ENCODE assay signal across 14 cellular contexts in the genomic region with DNA sequence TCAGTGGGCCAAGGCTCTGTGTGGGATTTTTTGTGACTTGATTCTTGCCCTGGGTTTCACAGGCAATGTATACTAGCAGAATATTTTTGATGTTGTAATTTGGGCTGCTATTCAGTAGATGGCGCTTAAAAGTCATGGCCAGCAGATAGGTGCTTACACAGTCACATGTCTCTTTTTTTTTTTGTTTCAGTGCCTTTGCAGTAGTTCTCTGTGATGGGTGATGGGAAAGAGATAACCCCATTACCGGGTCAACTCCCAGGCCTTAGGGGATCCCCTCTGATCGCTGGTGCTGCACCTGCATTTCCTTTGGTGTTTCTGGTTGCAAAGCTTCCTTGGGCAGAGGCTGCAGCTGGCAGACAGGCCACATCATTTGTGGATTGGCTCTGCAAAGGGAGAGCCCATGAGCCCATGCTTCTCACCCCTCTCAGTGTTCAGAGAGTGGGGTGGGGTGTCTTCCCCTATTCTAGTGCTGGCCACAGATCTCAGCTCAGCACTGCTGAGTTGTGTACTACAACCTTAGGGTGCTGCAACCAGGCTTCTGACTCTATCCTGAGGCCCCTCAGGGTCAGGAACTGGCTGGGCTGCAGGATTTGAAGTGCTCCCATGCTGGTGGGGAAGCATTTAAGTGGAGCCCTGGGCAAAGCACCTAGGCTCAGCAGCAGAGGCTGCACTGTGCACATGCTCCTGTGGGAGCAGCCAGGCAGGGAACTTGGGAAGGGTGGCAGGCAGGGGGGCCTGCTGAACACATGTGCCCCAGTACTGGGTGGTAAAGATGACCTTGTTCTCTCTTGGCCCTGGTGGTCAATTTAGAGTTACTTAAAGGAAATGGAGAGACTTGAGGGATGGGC.
DNase-seq lines count a peak whose midpoint lies in the region; ATAC-seq and TF ChIP-seq lines count a peak whose summit lies in the region.
"Had no signal": no experiment of that assay in that cellular context is flagged by ENCODE, and none has a peak within 500 bp of the region (broad histone marks: within the 10 kb centered on the region; RNA-seq: fewer than 3 reads in every experiment).

No MANE protein-coding gene starts in this region.

- ATAC-seq in CD4-positive, alpha-beta T cell (ENCODE audit: poor library complexity): no peak
- ATAC-seq in HG02970 (IDR thresholded peaks at IDR 0.05; ENCODE audit: low FRiP score, unreplicated experiment) (no peak), HG03520 (IDR thresholded peaks at IDR 0.05; ENCODE audit: unreplicated experiment) (no peak)
- ATAC-seq: activated T-cell treated with anti-CD3 and anti-CD28 coated beads, Interleukin-2, amount 50 U/mL, for 4 hours; stimulated activated effector memory CD8-positive, alpha-beta T cell treated with anti-CD3 and anti-CD28 coated beads, Interleukin-12 subunit alpha, Interleukin-12 subunit beta, amount 100 ng/mL, for 72 hours had no signal

- intact Hi-C loops in CD4-positive, alpha-beta T cell (cut with DNase I, micrococcal nuclease): no loop called here

- H3K27ac Mint-ChIP-seq in CD4-positive, alpha-beta T cell: no peak overlapping the region
- H3K27ac Mint-ChIP-seq: stimulated activated effector memory CD8-positive, alpha-beta T cell treated with anti-CD3 and anti-CD28 coated beads, Interleukin-12 subunit alpha, Interleukin-12 subunit beta, amount 100 ng/mL, for 72 hours had no signal

- in situ Hi-C loops in G401 (cut with HindIII; ENCODE audit: low sequenced_read_pairs): no loop called here

- H3K4me1 Mint-ChIP-seq in CD4-positive, alpha-beta T cell (ENCODE audit: low read depth): no peaks in the 10 kb centered on the region
- H3K4me1 Mint-ChIP-seq: stimulated activated effector memory CD8-positive, alpha-beta T cell treated with anti-CD3 and anti-CD28 coated beads, Interleukin-12 subunit alpha, Interleukin-12 subunit beta, amount 100 ng/mL, for 72 hours had no signal

- DNase-seq in ELR (ENCODE audit: low read depth) (peak; percentile 47), GM20000 (ENCODE audit: low spot score) (peak; percentile 4), choroid plexus epithelial cell (ENCODE audit: low read depth) (peak; percentile 28), G401 (ENCODE audit: low spot score) (no peak)
- no peak for DNase-seq in CD4-positive, alpha-beta T cell
- DNase-seq: activated T-cell treated with anti-CD3 and anti-CD28 coated beads, Interleukin-2, amount 50 U/mL, for 4 hours; hippocampal formation; SHP77 treated with DMSO at 0.1 percent for 48 hours had no signal

- H3K27ac ChIP-seq in CD4-positive, alpha-beta T cell (ENCODE audit: low read depth, low read length): no peak overlapping the region
- H3K27ac ChIP-seq: C4-2B, parathyroid adenoma had no signal

- H3K9ac ChIP-seq in Loucy (ENCODE audit: low read depth, low read length, poor library complexity, severe bottlenecking): no peak overlapping the region
- H3K9ac ChIP-seq: parathyroid adenoma had no signal

- TF ChIP-seq CTCF in GM20000 (IDR thresholded peaks at IDR 0.05; ENCODE audit: extremely low read depth, missing control alignments) (no peak), Loucy (conservative IDR thresholded peaks at IDR 0.05; ENCODE audit: low read length) (peak; percentile 61), choroid plexus epithelial cell (conservative IDR thresholded peaks at IDR 0.05; ENCODE audit: low read depth, low read length) (peak; percentile 36)
- no peak for TF ChIP-seq CTCF in CD4-positive, alpha-beta T cell (IDR thresholded peaks at IDR 0.05)

- H3K79me2 ChIP-seq in Loucy (ENCODE audit: insufficient read depth, low read length): no peaks in the 10 kb centered on the region
- H3K79me2 ChIP-seq: parathyroid adenoma had no signal

- H3K36me3 Mint-ChIP-seq in CD4-positive, alpha-beta T cell (ENCODE audit: low read depth): no peaks in the 10 kb centered on the region
- H3K36me3 Mint-ChIP-seq: stimulated activated effector memory CD8-positive, alpha-beta T cell treated with anti-CD3 and anti-CD28 coated beads, Interleukin-12 subunit alpha, Interleukin-12 subunit beta, amount 100 ng/mL, for 72 hours had no signal

- H3K4me3 Mint-ChIP-seq in CD4-positive, alpha-beta T cell: no peak overlapping the region
- H3K4me3 Mint-ChIP-seq: activated T-cell treated with anti-CD3 and anti-CD28 coated beads, Interleukin-2, amount 50 U/mL, for 4 hours; stimulated activated effector memory CD8-positive, alpha-beta T cell treated with anti-CD3 and anti-CD28 coated beads, Interleukin-12 subunit alpha, Interleukin-12 subunit beta, amount 100 ng/mL, for 72 hours had no signal

- no peaks in the 10 kb centered on the region for H3K9me3 ChIP-seq in Loucy (ENCODE audit: insufficient read depth, low read depth, low read length)
- no peaks in the 10 kb centered on the region for H3K9me3 ChIP-seq in CD4-positive, alpha-beta T cell (ENCODE audit: control insufficient read depth, low read length)

- H3K27me3 ChIP-seq in Loucy (ENCODE audit: insufficient read depth, low read length, poor library complexity, severe bottlenecking): no peaks in the 10 kb centered on the region
- no peaks in the 10 kb centered on the region for H3K27me3 ChIP-seq in CD4-positive, alpha-beta T cell (ENCODE audit: control insufficient read depth, insufficient read depth, low read length)

- no peaks in the 10 kb centered on the region for H4K20me1 ChIP-seq in Loucy (ENCODE audit: insufficient read depth, low read length, poor library complexity, severe bottlenecking)

- H3K9me2 ChIP-seq in Loucy (replicated peaks; ENCODE audit: low read depth, low read length): no peaks in the 10 kb centered on the region

- no peaks in the 10 kb centered on the region for H3K4me1 ChIP-seq in Loucy (ENCODE audit: insufficient read depth, low read length, poor library complexity, severe bottlenecking)
- H3K4me1 ChIP-seq: parathyroid adenoma had no signal

- H2AFZ ChIP-seq in Loucy (ENCODE audit: low read length): no peak overlapping the region
- H2AFZ ChIP-seq: parathyroid adenoma had no signal

- H3K4me3 ChIP-seq in Loucy (ENCODE audit: low read length, poor library complexity, severe bottlenecking) (no peak overlapping the region), choroid plexus epithelial cell (ENCODE audit: low read depth, low read length) (no peak overlapping the region)

- peaks cover 9% of the 10 kb centered on the region for H3K9me3 Mint-ChIP-seq in CD4-positive, alpha-beta T cell

- H3K36me3 ChIP-seq in Loucy (ENCODE audit: insufficient read depth, low read length): no peaks in the 10 kb centered on the region

- CTCF ChIA-PET in CD4-positive, alpha-beta T cell (lab: Charles Lee): no interaction called here

- H3K4me2 ChIP-seq in Loucy (ENCODE audit: low read depth, low read length, poor library complexity, severe bottlenecking): no peak overlapping the region

- POLR2A ChIA-PET in CD4-positive, alpha-beta T cell (lab: Charles Lee): no interaction called here

- H3F3A ChIP-seq in Loucy (ENCODE audit: low read depth): no peaks in the 10 kb centered on the region

- H3K27me3 Mint-ChIP-seq in CD4-positive, alpha-beta T cell: no peaks in the 10 kb centered on the region

Comparison
In these comparisons a context has a peak if more than half of its experiments do, and no peak if none do; other contexts are left out.
1. DNase-seq: peak in ELR (single experiment), GM20000 (single experiment) and choroid plexus epithelial cell (single experiment); none in CD4-positive, alpha-beta T cell (0 of 10) and G401 (single experiment).
2. CTCF ChIP-seq: peak in Loucy (single experiment) and choroid plexus epithelial cell (single experiment); none in GM20000 (single experiment) and CD4-positive, alpha-beta T cell (single experiment).